8 cellular contexts compared by ENCODE assay signal in the genomic region with DNA sequence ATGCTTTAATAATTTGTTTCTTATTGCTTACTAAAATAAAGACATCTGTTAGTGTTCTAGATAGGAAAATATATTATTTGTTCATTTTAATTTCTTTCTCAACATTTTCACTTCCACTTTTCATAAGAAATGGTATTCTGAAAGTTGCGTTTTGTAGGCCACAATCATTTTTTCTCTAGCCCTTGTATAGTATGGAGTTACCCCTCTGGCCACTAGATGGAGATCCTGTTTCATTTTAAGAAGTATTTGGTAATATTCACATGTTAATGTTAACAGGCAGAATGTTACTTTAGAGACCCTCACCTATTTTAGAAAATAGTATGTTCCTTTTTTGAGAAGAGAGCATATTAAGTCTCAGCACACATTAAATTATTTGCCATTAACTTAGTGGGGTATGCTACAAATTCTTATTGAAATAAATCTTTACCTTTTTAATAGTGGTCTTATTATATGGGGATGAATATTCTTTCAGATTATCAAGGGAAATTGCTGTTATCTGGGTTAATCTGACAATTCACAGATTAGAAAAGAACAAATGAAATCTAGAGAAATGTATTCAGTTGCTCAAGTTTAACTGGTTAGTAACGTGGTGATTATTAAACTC.
DNase-seq lines count a peak whose midpoint lies in the region; ATAC-seq and TF ChIP-seq lines count a peak whose summit lies in the region.

No MANE protein-coding gene starts in this region.

- intact Hi-C loops in lower lobe of right lung (cut with DNase I), result no loop called here

- peak; percentile 35 for DNase-seq in COLO829 (ENCODE audit: low spot score)
- peak; percentile 87 for DNase-seq in NOMO-1 treated with DMSO at 0.1 percent for 48 hours (lab: John Stamatoyannopoulos, UW; ENCODE audit: unreplicated experiment)
- DNase-seq in cerebellum (ENCODE audit: low spot score), result peak; percentile 38
- DNase-seq in lower lobe of right lung, result no peak
- no peak for DNase-seq in 8988T
- DNase-seq in NCI-H774 (lab: John Stamatoyannopoulos, UW), result no peak

- peaks cover 39% of the 10 kb centered on the region for H3K36me3 ChIP-seq in lower lobe of right lung

- no peak overlapping the region for H3K4me3 ChIP-seq in lower lobe of right lung

- TF ChIP-seq CTCF in lower lobe of right lung (IDR thresholded peaks at IDR 0.05), result peak; percentile 66

- ATAC-seq in GM18907 (IDR thresholded peaks at IDR 0.05; ENCODE audit: unreplicated experiment), result peak; percentile 88
- ATAC-seq in HG03159 (IDR thresholded peaks at IDR 0.05; ENCODE audit: unreplicated experiment), result peak; percentile 93
- peak in 1 of 2 donors; percentile 63 for ATAC-seq in lower lobe of right lung

- no peaks in the 10 kb centered on the region for H3K4me1 ChIP-seq in lower lobe of right lung

- H3K9me3 ChIP-seq in lower lobe of right lung, result no peaks in the 10 kb centered on the region

- no peak overlapping the region for H3K27ac ChIP-seq in lower lobe of right lung

- H3K27me3 ChIP-seq in lower lobe of right lung (ENCODE audit: low read depth), result no peaks in the 10 kb centered on the region

Comparison
In these comparisons a context has a peak if more than half of its experiments do, and no peak if none do; other contexts are left out.
1. DNase-seq: peak in COLO829 (single experiment), NOMO-1 treated with DMSO at 0.1 percent for 48 hours (single experiment) and cerebellum (single experiment); none in lower lobe of right lung (single experiment), 8988T (single experiment) and NCI-H774 (single experiment).